Comparison of ENCODE assay signal across 20 cellular contexts in the genomic region with DNA sequence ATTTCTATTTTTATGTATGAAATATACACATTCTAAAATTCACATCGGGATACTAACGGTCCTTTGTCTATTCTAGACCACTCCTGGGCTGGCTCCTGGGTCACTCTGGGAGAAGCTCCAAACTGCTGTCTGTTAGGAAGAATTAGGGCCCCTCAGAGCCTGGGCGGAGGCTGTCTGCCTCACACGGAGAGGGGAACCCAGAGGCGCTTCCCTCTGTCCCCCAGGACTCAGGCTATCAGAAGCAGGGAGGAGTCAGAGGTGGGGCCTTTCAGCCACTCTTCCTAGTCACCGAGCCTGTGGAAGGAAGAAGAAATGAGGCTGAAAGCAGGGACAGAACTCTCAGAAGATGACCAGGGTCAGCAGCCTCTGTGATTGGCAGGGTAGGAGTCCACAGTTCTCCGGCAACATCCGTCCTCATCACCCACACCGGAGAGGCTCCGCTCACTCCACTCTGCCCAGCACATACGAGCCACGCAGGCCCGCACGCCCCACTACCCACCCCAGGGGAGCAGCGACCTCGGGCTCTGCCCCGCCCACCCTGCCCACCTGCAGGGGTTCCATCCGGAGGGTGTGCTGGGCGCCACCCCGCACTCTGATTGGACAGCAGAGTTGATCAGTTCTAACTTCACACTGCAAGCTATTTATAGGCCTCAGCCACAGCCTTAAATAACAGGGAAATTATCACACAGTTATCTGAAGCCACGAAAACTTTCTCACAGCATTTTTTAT.
"Had no signal": no experiment of that assay in that cellular context is flagged by ENCODE, and none has a peak within 500 bp of the region (broad histone marks: within the 10 kb centered on the region; RNA-seq: fewer than 3 reads in every experiment).

No MANE protein-coding gene starts in this region.

- H3K27me3 ChIP-seq: brain microvascular endothelial cell, neural progenitor cell, pancreas, upper lobe of left lung had no signal

- ATAC-seq: activated CD4-positive, CD25-positive, alpha-beta regulatory T cell treated with anti-CD3 and anti-CD28 coated beads, Interleukin-2, amount 50 U/mL, for 24 hours; activated T-cell treated with anti-CD3 and anti-CD28 coated beads, Interleukin-2, amount 50 U/mL, for 4 hours; pancreas; T-helper 17 cell had no signal

- H3K4me1 ChIP-seq: pancreas, suprapubic skin had no signal

- H3K36me3 Mint-ChIP-seq: activated naive CD8-positive, alpha-beta T cell had no signal

- H3K4me3 Mint-ChIP-seq: activated naive CD8-positive, alpha-beta T cell; activated T-cell treated with anti-CD3 and anti-CD28 coated beads, Interleukin-2, amount 50 U/mL, for 4 hours; endodermal cell; neural progenitor cell; T-helper 17 cell had no signal

- H3K27ac Mint-ChIP-seq: activated naive CD8-positive, alpha-beta T cell; endodermal cell; T-helper 17 cell had no signal

- H3K27ac ChIP-seq: brain microvascular endothelial cell, neural progenitor cell, pancreas, suprapubic skin, upper lobe of left lung had no signal

- H3K36me3 ChIP-seq: brain microvascular endothelial cell, neural progenitor cell, pancreas, suprapubic skin, upper lobe of left lung had no signal

- H2AFZ ChIP-seq: neural progenitor cell had no signal

- H3K9me3 ChIP-seq: pancreas, suprapubic skin, upper lobe of left lung had no signal

- H3K4me1 Mint-ChIP-seq: T-helper 17 cell had no signal

- DNase-seq: activated CD4-positive, alpha-beta T cell treated with anti-CD3 and anti-CD28 coated beads, Interleukin-2, amount 50 U/mL, for 48 hours; activated effector memory CD4-positive, alpha-beta T cell treated with anti-CD3 and anti-CD28 coated beads, Interleukin-2, amount 50 U/mL, for 16 hours; activated T-cell treated with anti-CD3 and anti-CD28 coated beads, Interleukin-2, amount 50 U/mL, for 4 hours; amygdala; brain microvascular endothelial cell; cerebellar nuclear complex; dermis blood vessel endothelial cell; endodermal cell; erythroblast; hypothalamus; mammary epithelial cell; small intestine; stimulated activated naive CD4-positive, alpha-beta T cell; T-helper 17 cell had no signal

- H3K9ac ChIP-seq: neural progenitor cell had no signal

- H3K4me3 ChIP-seq: neural progenitor cell, pancreas, suprapubic skin, upper lobe of left lung had no signal

- H3K4me2 ChIP-seq: neural progenitor cell had no signal
